Comparison of ENCODE assay signal across 24 cellular contexts in genomic region chr4:24613474-24613873, GRCh38.
"Had no signal": no experiment of that assay in that cellular context is flagged by ENCODE, and none has a peak within 500 bp of the region (broad histone marks: within the 10 kb centered on the region; RNA-seq: fewer than 3 reads in every experiment).

No MANE protein-coding gene starts in this region.

- H3K36me3 Mint-ChIP-seq: stimulated activated memory B cell treated with anti-CD40 and anti-IgM and Interleukin-4, amounts not matched to agents 10 μg/mL and 1 μg/mL and 100 μg/mL, for 72 hours; stimulated activated naive B cell treated with anti-CD40 and anti-IgM and Interleukin-4, amounts not matched to agents 10 μg/mL and 1 μg/mL and 100 μg/mL, for 72 hours; type B pancreatic cell had no signal

- H3K4me1 Mint-ChIP-seq: stimulated activated naive B cell treated with anti-CD40 and anti-IgM and Interleukin-4, amounts not matched to agents 10 μg/mL and 1 μg/mL and 100 μg/mL, for 72 hours had no signal

- H3K4me3 Mint-ChIP-seq: stimulated activated memory B cell treated with anti-CD40 and anti-IgM and Interleukin-4, amounts not matched to agents 10 μg/mL and 1 μg/mL and 100 μg/mL, for 72 hours; stimulated activated naive B cell treated with anti-CD40 and anti-IgM and Interleukin-4, amounts not matched to agents 10 μg/mL and 1 μg/mL and 100 μg/mL, for 72 hours; stimulated activated naive CD8-positive, alpha-beta T cell treated with anti-CD3 and anti-CD28 coated beads, Interleukin-15, amount 100 ng/mL, for 72 hours; stimulated activated naive CD8-positive, alpha-beta T cell treated with anti-CD3 and anti-CD28 coated beads, Interleukin-15, Interleukin-2, amounts not matched to agents 100 ng/mL and 50 ng/mL, for 24 hours; type B pancreatic cell had no signal

- H3K27me3 Mint-ChIP-seq: type B pancreatic cell had no signal

- DNase-seq: stimulated activated CD4-positive, alpha-beta T cell treated with anti-CD3 and anti-CD28 coated beads, Interleukin-2, amount 100 ng/mL, for 48 hours; stimulated activated CD4-positive, alpha-beta T cell treated with anti-CD3 and anti-CD28 coated beads, Interleukin-4, amount 100 ng/mL, for 1 hour; stimulated activated CD4-positive, alpha-beta T cell treated with anti-CD3 and anti-CD28 coated beads, Interleukin-4, amount 100 ng/mL, for 24 hours; stimulated activated CD4-positive, alpha-beta T cell treated with anti-CD3 and anti-CD28 coated beads, Interleukin-4, amount 100 ng/mL, for 4 hours; stimulated activated CD8-positive, alpha-beta memory T cell treated with anti-CD3 and anti-CD28 coated beads, Interleukin-4, amount 100 ng/mL, for 48 hours; stimulated activated naive B cell treated with anti-CD40 and anti-IgM and Interleukin-4, amounts not matched to agents 10 μg/mL and 1 μg/mL and 100 μg/mL, for 72 hours; stimulated activated naive CD4-positive, alpha-beta T cell; stimulated activated naive CD4-positive, alpha-beta T cell treated with Interleukin-2 at 50 U/mL for 16 hours; stimulated activated naive CD8-positive, alpha-beta T cell treated with anti-CD3 and anti-CD28 coated beads, Interleukin-15, amount 100 ng/mL, for 72 hours; stimulated activated naive CD8-positive, alpha-beta T cell treated with anti-CD3 and anti-CD28 coated beads, Interleukin-15, Interleukin-2, amounts not matched to agents 100 U/mL and 50 U/mL, for 24 hours; stomach; substantia nigra; testis; thyroid gland; tibial artery; transverse colon; trophoblast cell; upper lobe of left lung; upper lobe of right lung; uterus had no signal

- FAIRE-seq: urothelium cell line had no signal

- ATAC-seq: stimulated activated memory B cell treated with anti-CD40 and anti-IgM and Interleukin-4, amounts not matched to agents 10 μg/mL and 1 μg/mL and 100 μg/mL, for 72 hours; stimulated activated naive B cell treated with anti-CD40 and anti-IgM and Interleukin-4, amounts not matched to agents 10 μg/mL and 1 μg/mL and 100 μg/mL, for 72 hours; stimulated activated naive CD8-positive, alpha-beta T cell treated with anti-CD3 and anti-CD28 coated beads, Interleukin-15, amount 100 ng/mL, for 72 hours; stimulated activated naive CD8-positive, alpha-beta T cell treated with anti-CD3 and anti-CD28 coated beads, Interleukin-15, Interleukin-2, amounts not matched to agents 100 U/mL and 50 U/mL, for 24 hours; upper lobe of right lung had no signal

- H3K9me3 Mint-ChIP-seq: stimulated activated memory B cell treated with anti-CD40 and anti-IgM and Interleukin-4, amounts not matched to agents 10 μg/mL and 1 μg/mL and 100 μg/mL, for 72 hours; stimulated activated naive CD8-positive, alpha-beta T cell treated with anti-CD3 and anti-CD28 coated beads, Interleukin-15, amount 100 ng/mL, for 72 hours; stimulated activated naive CD8-positive, alpha-beta T cell treated with anti-CD3 and anti-CD28 coated beads, Interleukin-15, Interleukin-2, amounts not matched to agents 100 ng/mL and 50 ng/mL, for 24 hours; type B pancreatic cell had no signal

- H3K27ac Mint-ChIP-seq: stimulated activated memory B cell treated with anti-CD40 and anti-IgM and Interleukin-4, amounts not matched to agents 10 μg/mL and 1 μg/mL and 100 μg/mL, for 72 hours; stimulated activated naive B cell treated with anti-CD40 and anti-IgM and Interleukin-4, amounts not matched to agents 10 μg/mL and 1 μg/mL and 100 μg/mL, for 72 hours; stimulated activated naive CD8-positive, alpha-beta T cell treated with anti-CD3 and anti-CD28 coated beads, Interleukin-15, Interleukin-2, amounts not matched to agents 100 ng/mL and 50 ng/mL, for 24 hours; type B pancreatic cell had no signal
